Comparison of ENCODE assay signal across 25 cellular contexts in genomic region chr1:247100676-247101279, GRCh38.
"Had no signal": no experiment of that assay in that cellular context is flagged by ENCODE, and none has a peak within 500 bp of the region (broad histone marks: within the 10 kb centered on the region; RNA-seq: fewer than 3 reads in every experiment).

No MANE protein-coding gene starts in this region.

- FAIRE-seq: bronchial epithelial cell had no signal

- H3K27ac Mint-ChIP-seq: activated CD4-positive, alpha-beta T cell treated with anti-CD3 and anti-CD28 coated beads for 36 hours; activated CD8-positive, alpha-beta memory T cell treated with anti-CD3 and anti-CD28 coated beads, Interleukin-2, amount 10 ng/mL, durations not matched to agents 7 days and 5 days; activated CD8-positive, alpha-beta T cell treated with anti-CD3 and anti-CD28 coated beads, Interleukin-2, amount 10 ng/mL, durations not matched to agents 7 days and 5 days; activated naive CD8-positive, alpha-beta T cell treated with anti-CD3 and anti-CD28 coated beads, Interleukin-2, amount 50 U/mL, for 24 hours; activated T-cell treated with anti-CD3 and anti-CD28 coated beads, Interleukin-2, amount 50 U/mL, for 72 hours; dendritic cell treated with granulocyte-macrophage colony-stimulating factor and Interleukin-4, amounts not matched to agents 40 ng/mL and 50 ng/mL, for 4 days; nephron; stimulated activated effector memory CD8-positive, alpha-beta T cell treated with anti-CD3 and anti-CD28 coated beads, Interleukin-12 subunit alpha, Interleukin-12 subunit beta, amount 100 ng/mL, for 72 hours; stimulated activated naive CD8-positive, alpha-beta T cell treated with anti-CD3 and anti-CD28 coated beads, Interleukin-15, amount 100 ng/mL, for 72 hours had no signal

- H3K27me3 Mint-ChIP-seq: activated CD8-positive, alpha-beta memory T cell treated with anti-CD3 and anti-CD28 coated beads, Interleukin-2, amount 10 ng/mL, durations not matched to agents 7 days and 5 days; central memory CD8-positive, alpha-beta T cell; stimulated activated naive CD8-positive, alpha-beta T cell treated with anti-CD3 and anti-CD28 coated beads, Interleukin-15, amount 100 ng/mL, for 72 hours had no signal

- H3K4me3 Mint-ChIP-seq: activated CD4-positive, alpha-beta T cell treated with anti-CD3 and anti-CD28 coated beads for 36 hours; activated CD8-positive, alpha-beta memory T cell treated with anti-CD3 and anti-CD28 coated beads, Interleukin-2, amount 10 ng/mL, durations not matched to agents 7 days and 5 days; activated CD8-positive, alpha-beta T cell treated with anti-CD3 and anti-CD28 coated beads, Interleukin-2, amount 10 ng/mL, durations not matched to agents 7 days and 5 days; activated naive CD8-positive, alpha-beta T cell treated with anti-CD3 and anti-CD28 coated beads, Interleukin-2, amount 50 U/mL, for 24 hours; activated T-cell treated with anti-CD3 and anti-CD28 coated beads, Interleukin-2, amount 50 U/mL, for 72 hours; central memory CD8-positive, alpha-beta T cell; dendritic cell treated with granulocyte-macrophage colony-stimulating factor and Interleukin-4, amounts not matched to agents 40 ng/mL and 50 ng/mL, for 4 days; stimulated activated effector memory CD8-positive, alpha-beta T cell treated with anti-CD3 and anti-CD28 coated beads, Interleukin-12 subunit alpha, Interleukin-12 subunit beta, amount 100 ng/mL, for 72 hours; stimulated activated naive CD8-positive, alpha-beta T cell treated with anti-CD3 and anti-CD28 coated beads, Interleukin-15, amount 100 ng/mL, for 72 hours had no signal

- DNase-seq: activated CD4-positive, alpha-beta T cell treated with anti-CD3 and anti-CD28 coated beads for 36 hours; activated CD4-positive, CD25-positive, alpha-beta regulatory T cell; activated CD8-positive, alpha-beta memory T cell treated with anti-CD3 and anti-CD28 coated beads, Interleukin-2, amount 10 ng/mL, durations not matched to agents 7 days and 5 days; activated CD8-positive, alpha-beta T cell treated with anti-CD3 and anti-CD28 coated beads, Interleukin-2, amount 10 ng/mL, durations not matched to agents 7 days and 5 days; activated effector memory CD4-positive, alpha-beta T cell treated with Interleukin-2 at 50 U/mL for 16 hours; activated naive CD4-positive, alpha-beta T cell treated with Interleukin-2 at 50 U/mL for 16 hours; activated naive CD8-positive, alpha-beta T cell treated with anti-CD3 and anti-CD28 coated beads, Interleukin-2, amount 50 U/mL, for 24 hours; activated T-cell treated with anti-CD3 and anti-CD28 coated beads, Interleukin-2, amount 50 U/mL, for 72 hours; esophagus squamous epithelium; foreskin melanocyte; islet precursor cell; left ventricle myocardium inferior; mucosa of descending colon; retina; stimulated activated CD4-positive, alpha-beta T cell treated with anti-CD3 and anti-CD28 coated beads, Interleukin-4, amount 100 ng/mL, for 24 hours; stimulated activated naive CD8-positive, alpha-beta T cell treated with anti-CD3 and anti-CD28 coated beads, Interleukin-15, amount 100 ng/mL, for 72 hours; substantia nigra; T-helper 1 cell; thyroid gland; upper lobe of right lung had no signal
